Comparison of ENCODE assay signal across 18 cellular contexts in the genomic region with DNA sequence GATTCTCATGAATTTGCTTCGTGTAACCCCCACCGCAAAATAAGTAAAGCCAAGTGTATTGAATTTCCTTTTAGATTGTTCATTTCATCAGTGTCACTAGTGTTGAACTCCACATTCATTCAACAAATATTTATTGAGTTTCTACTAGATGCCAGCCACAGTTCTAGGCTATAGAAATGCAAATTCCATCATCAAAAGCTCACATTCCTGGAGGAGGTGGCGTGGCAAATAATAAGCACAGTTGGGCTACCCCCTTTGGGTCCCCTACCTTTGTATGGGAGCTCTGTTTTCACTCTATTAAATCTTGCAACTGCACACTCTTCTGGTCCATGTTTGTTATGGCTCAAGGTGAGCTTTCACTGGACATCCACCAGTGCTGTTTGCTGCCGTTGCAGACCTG.
"Had no signal": no experiment of that assay in that cellular context is flagged by ENCODE, and none has a peak within 500 bp of the region (broad histone marks: within the 10 kb centered on the region; RNA-seq: fewer than 3 reads in every experiment).

No MANE protein-coding gene starts in this region.

- H3K27ac ChIP-seq: right atrium auricular region, suprapubic skin, thyroid gland had no signal

- H3K9me3 ChIP-seq: heart left ventricle, right atrium auricular region, suprapubic skin, thyroid gland had no signal

- FAIRE-seq: endometrium, frontal cortex, small intestine, urothelium cell line had no signal

- ATAC-seq: esophagus mucosa had no signal

- H3K36me3 Mint-ChIP-seq: naive B cell, type B pancreatic cell had no signal

- H3K27ac Mint-ChIP-seq: naive B cell, nephron progenitor cell, type B pancreatic cell had no signal

- H3K36me3 ChIP-seq: heart left ventricle, right atrium auricular region, suprapubic skin, thyroid gland had no signal

- DNase-seq: effector memory CD4-positive, alpha-beta T cell; heart left ventricle; hippocampal formation; mesendoderm; naive B cell; nephron progenitor cell; posterior cingulate gyrus; small intestine; stimulated activated CD4-positive, alpha-beta T cell treated with anti-CD3 and anti-CD28 coated beads, Interleukin-2, amount 100 ng/mL, for 48 hours; stimulated activated naive CD4-positive, alpha-beta T cell treated with Interleukin-2 at 50 U/mL for 16 hours; thyroid gland had no signal

- H3K9me3 Mint-ChIP-seq: type B pancreatic cell had no signal

- H3K27me3 ChIP-seq: heart left ventricle, right atrium auricular region, suprapubic skin, thyroid gland had no signal

- H3K4me1 ChIP-seq: heart left ventricle, right atrium auricular region, suprapubic skin, thyroid gland had no signal

- H3K4me1 Mint-ChIP-seq: naive B cell had no signal

- H3K4me3 ChIP-seq: heart left ventricle, right atrium auricular region, suprapubic skin, thyroid gland had no signal

- H3K4me3 Mint-ChIP-seq: naive B cell, nephron progenitor cell, type B pancreatic cell had no signal
